Comparison of ENCODE assay signal across 1 cellular context in genomic region chr3:13707456-13707855, GRCh38.
TF ChIP-seq lines count a peak whose summit lies in the region.

No MANE protein-coding gene starts in this region.

TF ChIP-seq in IMR-90, 13 proteins besides CTCF, POLR2A, EP300 and RAD21:
- no peak for TF ChIP-seq CHD1 (IDR thresholded peaks at IDR 0.05; ENCODE audit: low read depth, low read length)
- TF ChIP-seq FOS (IDR thresholded peaks at IDR 0.05; ENCODE audit: low read depth, low read length): no peak
- no peak for TF ChIP-seq MAFK (IDR thresholded peaks at IDR 0.05; ENCODE audit: low read depth, low read length)
- no peak for TF ChIP-seq MXI1 (IDR thresholded peaks at IDR 0.05; ENCODE audit: borderline replicate concordance, low read depth, low read length)
- TF ChIP-seq MAZ (IDR thresholded peaks at IDR 0.05; ENCODE audit: borderline replicate concordance, low read depth, low read length): no peak
- TF ChIP-seq NFE2L2 (IDR thresholded peaks at IDR 0.05; ENCODE audit: low read depth, low read length): no peak
- TF ChIP-seq RFX5 (IDR thresholded peaks at IDR 0.05; ENCODE audit: low read depth, low read length): no peak
